ENCODE assay signal across 9 cellular contexts in genomic region chr5:153974131-153974812, GRCh38.
DNase-seq lines count a peak whose midpoint lies in the region; FAIRE-seq and TF ChIP-seq lines count a peak whose summit lies in the region.
"Had no signal": no experiment of that assay in that cellular context is flagged by ENCODE, and none has a peak within 500 bp of the region (broad histone marks: within the 10 kb centered on the region; RNA-seq: fewer than 3 reads in every experiment).

No MANE protein-coding gene starts in this region.

- no peaks in the 10 kb centered on the region for H4K20me1 ChIP-seq in SK-N-SH (ENCODE audit: insufficient read depth)
- H4K20me1 ChIP-seq in endothelial cell of umbilical vein (replicated peaks; ENCODE audit: control insufficient read depth, extremely low read depth, insufficient read depth, low read length) = peaks cover 2% of the 10 kb centered on the region
- H4K20me1 ChIP-seq: BLaER1 treated with 17β-estradiol and CSF1 and Interleukin-3, amounts not matched to agents 10 nM and 100 nM had no signal

- intact Hi-C loops in endothelial cell of umbilical vein (cut with micrococcal nuclease) = loop anchor here (1.0 to 2.0 kb wide), 7 partner anchors 64 to 666 kb away; partner anchors contain the start of genes FAM114A2 and MFAP3

- H3K4me1 ChIP-seq in SK-N-SH (ENCODE audit: control insufficient read depth in 1 of 2, insufficient read depth in 2 of 2, low read depth in 1 of 2, low read length in 1 of 2) (no peaks in the 10 kb centered on the region), endothelial cell of umbilical vein (ENCODE audit: control insufficient read depth, extremely low read depth, insufficient read depth, low read length) (no peaks in the 10 kb centered on the region)

- 18% methylated on average over 7 of the region's 7 CpGs for WGBS in SK-N-SH (ENCODE audit: low lambda C conversion rate)

- no TSS peak for BruUV-seq in endothelial cell of umbilical vein (replicated peaks; lab: Mats Ljungman, UMichigan)

- FAIRE-seq in GM19239 (lab: Jason Lieb, UNC) = peak; percentile 92
- FAIRE-seq in endothelial cell of umbilical vein (lab: Jason Lieb, UNC) = peak; percentile 94

- peak; percentile 90 for TF ChIP-seq RAD21 in SK-N-SH (IDR thresholded peaks at IDR 0.05; ENCODE audit: low read length)

- H2AFZ ChIP-seq in SK-N-SH (ENCODE audit: low read depth) = no peak overlapping the region
- no peak overlapping the region for H2AFZ ChIP-seq in endothelial cell of umbilical vein (ENCODE audit: low read depth, low read length)

- POLR2A ChIA-PET in SK-N-SH (lab: Yijun Ruan, JAX) = no interaction called here
- POLR2A ChIA-PET in endothelial cell of umbilical vein (lab: Charles Lee) = no interaction called here

- no peaks in the 10 kb centered on the region for H3F3A ChIP-seq in SK-N-SH (replicated peaks; ENCODE audit: insufficient read depth)

- H3K9me1 ChIP-seq in endothelial cell of umbilical vein (replicated peaks; ENCODE audit: control insufficient read depth, extremely low read depth, insufficient read depth, low read length) = no peaks in the 10 kb centered on the region

- H3K4me3 ChIP-seq in SK-N-SH (ENCODE audit: low read depth in 2 of 2, low read length in 1 of 2) (no peak overlapping the region), endothelial cell of umbilical vein (replicated peaks in 1 of 3; ENCODE audit: insufficient read depth in 1 of 3, low read depth in 1 of 3, low read length in 3 of 3) (no peak overlapping the region)
- H3K4me3 ChIP-seq: BLaER1 treated with 17β-estradiol and CSF1 and Interleukin-3, amounts not matched to agents 10 nM and 100 nM had no signal

- H3K36me3 ChIP-seq in SK-N-SH (replicated peaks in 1 of 2; ENCODE audit: control insufficient read depth in 1 of 2, insufficient read depth in 2 of 2, low read length in 1 of 2) (no peaks in the 10 kb centered on the region), endothelial cell of umbilical vein (ENCODE audit: control insufficient read depth in 2 of 2, extremely low read depth in 1 of 2, insufficient read depth in 2 of 2, low read length in 2 of 2) (no peaks in the 10 kb centered on the region)
- H3K36me3 ChIP-seq: BLaER1 treated with 17β-estradiol and CSF1 and Interleukin-3, amounts not matched to agents 10 nM and 100 nM had no signal

- TF ChIP-seq POLR2A in endothelial cell of umbilical vein (IDR thresholded peaks at IDR 0.05; ENCODE audit: low read depth, low read length) = no peak

- no peaks in the 10 kb centered on the region for H3K9me2 ChIP-seq in SK-N-SH

- dilution Hi-C loops in endothelial cell of umbilical vein (cut with MboI; ENCODE audit: extremely low pct_ligation_motif_present, low sequenced_read_pairs) = no loop called here

- no peak for TF ChIP-seq EP300 in SK-N-SH (IDR thresholded peaks at IDR 0.05; ENCODE audit: borderline replicate concordance in 1 of 2, low read depth in 1 of 2, low read length in 1 of 2)

- TF ChIP-seq CTCF in SK-N-SH (IDR thresholded peaks at IDR 0.05) = peak; percentile 84
- TF ChIP-seq CTCF in endothelial cell of umbilical vein (IDR thresholded peaks at IDR 0.05; ENCODE audit: extremely low read depth in 1 of 2, insufficient read depth in 1 of 2, low read depth in 1 of 2, low read length in 2 of 2) = peak; percentile 65 to 74

- H3K27me3 ChIP-seq in SK-N-SH (ENCODE audit: insufficient read depth) = no peaks in the 10 kb centered on the region
- peaks cover 5 to 15% of the 10 kb centered on the region in 2 experiments for H3K27me3 ChIP-seq in endothelial cell of umbilical vein (ENCODE audit: control insufficient read depth in 2 of 2, insufficient read depth in 2 of 2, low read length in 2 of 2)
- H3K27me3 ChIP-seq: BLaER1 treated with 17β-estradiol and CSF1 and Interleukin-3, amounts not matched to agents 10 nM and 100 nM had no signal

- CTCF ChIA-PET in SK-N-SH (lab: Yijun Ruan, JAX) (interaction anchor here (0.7 to 4.2 kb wide), 37 partner anchors 9 to 1442 kb away, joined by 3 to 55 read pairs (median 4); partner anchors contain the start of genes FAM114A2, GALNT10 and MFAP3), endothelial cell of umbilical vein (lab: Charles Lee) (interaction anchor here (0.6 to 4.1 kb wide), 48 partner anchors 9 to 676 kb away, joined by 3 to 102 read pairs (median 4); partner anchors contain the start of genes FAM114A2 and MFAP3)

- H3K4me2 ChIP-seq in SK-N-SH (no peak overlapping the region), endothelial cell of umbilical vein (ENCODE audit: insufficient read depth, low read length) (no peak overlapping the region)
- H3K4me2 ChIP-seq: BLaER1 treated with 17β-estradiol and CSF1 and Interleukin-3, amounts not matched to agents 10 nM and 100 nM had no signal

- no peak overlapping the region for H3K27ac ChIP-seq in SK-N-SH (ENCODE audit: low read depth in 2 of 2, low read length in 1 of 2)
- H3K27ac ChIP-seq in endothelial cell of umbilical vein (ENCODE audit: insufficient read depth, low read depth, low read length) = no peak overlapping the region
- H3K27ac ChIP-seq: BLaER1 treated with 17β-estradiol and CSF1 and Interleukin-3, amounts not matched to agents 10 nM and 100 nM had no signal

- DNase-seq in NCI-H1436 (lab: John Stamatoyannopoulos, UW) (peak; percentile 27), NCI-H1436 treated with DMSO at 0.1 percent for 48 hours (lab: John Stamatoyannopoulos, UW) (no peak), GM19239 (ENCODE audit: insufficient read length, low spot score) (peak; percentile 23), HT1080 (ENCODE audit: low read depth) (peak; percentile 43), SK-N-SH (peak; percentile 48), endothelial cell of umbilical vein (ENCODE audit: low read depth, low spot score) (peak; percentile 53), midbrain (lab: John Stamatoyannopoulos, UW) (peak; percentile 53), NCI-H128 (lab: John Stamatoyannopoulos, UW; ENCODE audit: unreplicated experiment) (no peak)

- H3K79me2 ChIP-seq in SK-N-SH (ENCODE audit: insufficient read depth) = no peaks in the 10 kb centered on the region
- no peaks in the 10 kb centered on the region for H3K79me2 ChIP-seq in endothelial cell of umbilical vein (ENCODE audit: control insufficient read depth, insufficient read depth, low read length)

- H3K9ac ChIP-seq in SK-N-SH = no peak overlapping the region
- H3K9ac ChIP-seq in endothelial cell of umbilical vein (replicated peaks; ENCODE audit: extremely low read depth, insufficient read depth, low read length) = no peak overlapping the region

- H3K9me3 ChIP-seq in SK-N-SH (no peaks in the 10 kb centered on the region), endothelial cell of umbilical vein (replicated peaks; ENCODE audit: control insufficient read depth, insufficient read depth, low read length) (no peaks in the 10 kb centered on the region)
- H3K9me3 ChIP-seq: BLaER1 treated with 17β-estradiol and CSF1 and Interleukin-3, amounts not matched to agents 10 nM and 100 nM had no signal

TF ChIP-seq in SK-N-SH, 30 proteins besides CTCF, POLR2A, EP300 and RAD21:
- TF ChIP-seq ELF1 (IDR thresholded peaks at IDR 0.05) = no peak
- peak; percentile 68 for TF ChIP-seq SMC3 (IDR thresholded peaks at IDR 0.05; ENCODE audit: low read depth, low read length)
TF ChIP-seq in SK-N-SH: peak in this region for 1.

TF ChIP-seq in endothelial cell of umbilical vein, 7 proteins besides CTCF, POLR2A, EP300 and RAD21:
- TF ChIP-seq MAX (IDR thresholded peaks at IDR 0.05; ENCODE audit: insufficient read depth, insufficient read length) (no peak), POLR2AphosphoS5 (IDR thresholded peaks at IDR 0.05; ENCODE audit: insufficient read depth, low read depth, low read length) (no peak), FOS (IDR thresholded peaks at IDR 0.05; ENCODE audit: borderline replicate concordance, insufficient read depth, low read length) (no peak)

Comparison
In these comparisons a context has a peak if more than half of its experiments do, and no peak if none do; other contexts are left out.
1. DNase-seq: peak in NCI-H1436 (single experiment), GM19239 (single experiment), HT1080 (single experiment), SK-N-SH (single experiment), endothelial cell of umbilical vein (single experiment) and midbrain (single experiment); none in NCI-H1436 treated with DMSO at 0.1 percent for 48 hours (single experiment) and NCI-H128 (single experiment).